ENCODE assay signal across 17 cellular contexts in genomic region chrX:20382082-20382481, GRCh38.
"Had no signal": no experiment of that assay in that cellular context is flagged by ENCODE, and none has a peak within 500 bp of the region (broad histone marks: within the 10 kb centered on the region; RNA-seq: fewer than 3 reads in every experiment).

No MANE protein-coding gene starts in this region.

- H3K4me1 ChIP-seq: tibial nerve, uterus had no signal

- H3K36me3 ChIP-seq: neutrophil, tibial nerve, uterus had no signal

- H3K27ac ChIP-seq: coronary artery, neutrophil, tibial nerve, uterus had no signal

- H3K9me3 Mint-ChIP-seq: activated CD8-positive, alpha-beta T cell treated with anti-CD3 and anti-CD28 coated beads for 36 hours; activated naive CD4-positive, alpha-beta T cell treated with anti-CD3 and anti-CD28 coated beads, Interleukin-2, amount 10 ng/mL, durations not matched to agents 7 days and 5 days had no signal

- H3K36me3 Mint-ChIP-seq: activated naive CD4-positive, alpha-beta T cell treated with anti-CD3 and anti-CD28 coated beads, Interleukin-2, amount 10 ng/mL, durations not matched to agents 7 days and 5 days; brain; naive thymus-derived CD4-positive, alpha-beta T cell; stimulated activated memory B cell treated with anti-CD40 and anti-IgM and Interleukin-4, amounts not matched to agents 10 μg/mL and 1 μg/mL and 100 μg/mL, for 72 hours had no signal

- ATAC-seq: esophagus mucosa; left lobe of liver; naive thymus-derived CD4-positive, alpha-beta T cell; stimulated activated memory B cell treated with anti-CD40 and anti-IgM and Interleukin-4, amounts not matched to agents 10 μg/mL and 1 μg/mL and 100 μg/mL, for 72 hours had no signal

- H3K27me3 ChIP-seq: neutrophil, tibial nerve had no signal

- DNase-seq: activated CD4-positive, alpha-beta T cell treated with anti-CD3 and anti-CD28 coated beads for 4 hours; activated CD8-positive, alpha-beta memory T cell treated with anti-CD3 and anti-CD28 coated beads, Interleukin-2, amount 50 U/mL, for 4 hours; activated naive CD4-positive, alpha-beta T cell treated with anti-CD3 and anti-CD28 coated beads, Interleukin-2, amount 10 ng/mL, durations not matched to agents 7 days and 5 days; amygdala; central memory CD4-positive, alpha-beta T cell; mammary epithelial cell; naive thymus-derived CD4-positive, alpha-beta T cell; substantia nigra; uterus had no signal

- H3K9me3 ChIP-seq: neutrophil, tibial nerve, uterus had no signal

- H3K4me3 Mint-ChIP-seq: activated CD8-positive, alpha-beta T cell treated with anti-CD3 and anti-CD28 coated beads for 36 hours; activated naive CD4-positive, alpha-beta T cell treated with anti-CD3 and anti-CD28 coated beads, Interleukin-2, amount 10 ng/mL, durations not matched to agents 7 days and 5 days; brain; stimulated activated memory B cell treated with anti-CD40 and anti-IgM and Interleukin-4, amounts not matched to agents 10 μg/mL and 1 μg/mL and 100 μg/mL, for 72 hours had no signal

- H3K27me3 Mint-ChIP-seq: activated CD8-positive, alpha-beta T cell treated with anti-CD3 and anti-CD28 coated beads for 36 hours; activated naive CD4-positive, alpha-beta T cell treated with anti-CD3 and anti-CD28 coated beads, Interleukin-2, amount 10 ng/mL, durations not matched to agents 7 days and 5 days; naive thymus-derived CD4-positive, alpha-beta T cell; stimulated activated memory B cell treated with anti-CD40 and anti-IgM and Interleukin-4, amounts not matched to agents 10 μg/mL and 1 μg/mL and 100 μg/mL, for 72 hours had no signal

- H3K4me3 ChIP-seq: coronary artery, tibial nerve, uterus had no signal

- H3K27ac Mint-ChIP-seq: activated CD8-positive, alpha-beta T cell treated with anti-CD3 and anti-CD28 coated beads for 36 hours; stimulated activated memory B cell treated with anti-CD40 and anti-IgM and Interleukin-4, amounts not matched to agents 10 μg/mL and 1 μg/mL and 100 μg/mL, for 72 hours had no signal
